In genomic region chr7:130940907-130941306, GRCh38 we compare ENCODE assay signal across 8 cellular contexts.
A peak's percentile ranks its signal among the peaks of the same experiment; 100 is the strongest.
DNase-seq lines count a peak whose midpoint lies in the region; ATAC-seq lines count a peak whose summit lies in the region.

No MANE protein-coding gene starts in this region.

- peak overlapping the region; percentile 15 for H3K27ac ChIP-seq in thymus (ENCODE audit: low read depth)

- peak overlapping the region; percentile 86 for H3K4me3 Mint-ChIP-seq in activated CD4-positive, alpha-beta T cell treated with anti-CD3 and anti-CD28 coated beads, Interleukin-2, amount 10 ng/mL, durations not matched to agents 24 days and 14 days
- peak overlapping the region; percentile 71 for H3K4me3 Mint-ChIP-seq in activated naive CD8-positive, alpha-beta T cell treated with anti-CD3 and anti-CD28 coated beads, Interleukin-2, amount 50 U/mL, for 24 hours

- no peaks in the 10 kb centered on the region for H3K9me3 Mint-ChIP-seq in activated CD4-positive, alpha-beta T cell treated with anti-CD3 and anti-CD28 coated beads, Interleukin-2, amount 10 ng/mL, durations not matched to agents 24 days and 14 days
- no peaks in the 10 kb centered on the region for H3K9me3 Mint-ChIP-seq in activated naive CD8-positive, alpha-beta T cell treated with anti-CD3 and anti-CD28 coated beads, Interleukin-2, amount 50 U/mL, for 24 hours

- peaks cover 80% of the 10 kb centered on the region for H3K36me3 Mint-ChIP-seq in activated CD4-positive, alpha-beta T cell treated with anti-CD3 and anti-CD28 coated beads, Interleukin-2, amount 10 ng/mL, durations not matched to agents 24 days and 14 days (ENCODE audit: low read depth)
- peaks cover 89% of the 10 kb centered on the region for H3K36me3 Mint-ChIP-seq in activated naive CD8-positive, alpha-beta T cell treated with anti-CD3 and anti-CD28 coated beads, Interleukin-2, amount 50 U/mL, for 24 hours (ENCODE audit: low read depth)

- peak overlapping the region; percentile 90 for H3K27ac Mint-ChIP-seq in activated CD4-positive, alpha-beta T cell treated with anti-CD3 and anti-CD28 coated beads, Interleukin-2, amount 10 ng/mL, durations not matched to agents 24 days and 14 days
- H3K27ac Mint-ChIP-seq in activated naive CD8-positive, alpha-beta T cell treated with anti-CD3 and anti-CD28 coated beads, Interleukin-2, amount 50 U/mL, for 24 hours, result peak overlapping the region; percentile 94

- peaks cover 80% of the 10 kb centered on the region for H3K4me1 Mint-ChIP-seq in activated CD4-positive, alpha-beta T cell treated with anti-CD3 and anti-CD28 coated beads, Interleukin-2, amount 10 ng/mL, durations not matched to agents 24 days and 14 days
- peaks cover 94% of the 10 kb centered on the region for H3K4me1 Mint-ChIP-seq in activated naive CD8-positive, alpha-beta T cell treated with anti-CD3 and anti-CD28 coated beads, Interleukin-2, amount 50 U/mL, for 24 hours

- H3K27me3 ChIP-seq in thymus (ENCODE audit: control insufficient read depth, insufficient read depth), result no peaks in the 10 kb centered on the region

- WGBS in thymus, result 81% methylated on average over 7 of the region's 7 CpGs

- ATAC-seq in activated naive CD8-positive, alpha-beta T cell treated with anti-CD3 and anti-CD28 coated beads, Interleukin-2, amount 50 U/mL, for 24 hours, result no peak
- ATAC-seq in left lobe of liver (peak; percentile 48), HG03097 (IDR thresholded peaks at IDR 0.05; ENCODE audit: low FRiP score, unreplicated experiment) (no peak), HG03457 (IDR thresholded peaks at IDR 0.05; ENCODE audit: unreplicated experiment) (no peak), GM21576 (IDR thresholded peaks at IDR 0.05; ENCODE audit: unreplicated experiment) (no peak)

- no peaks in the 10 kb centered on the region for H3K9me3 ChIP-seq in thymus (ENCODE audit: control insufficient read depth)

- H3K36me3 ChIP-seq in thymus (ENCODE audit: control insufficient read depth, insufficient read depth), result no peaks in the 10 kb centered on the region

- peak; percentile 55 for DNase-seq in activated CD4-positive, alpha-beta T cell treated with anti-CD3 and anti-CD28 coated beads, Interleukin-2, amount 10 ng/mL, durations not matched to agents 24 days and 14 days
- DNase-seq in activated CD4-positive, alpha-beta T cell treated with anti-CD3 and anti-CD28 coated beads, Interleukin-2, amount 50 U/mL, for 48 hours, result no peak
- DNase-seq in activated naive CD8-positive, alpha-beta T cell treated with anti-CD3 and anti-CD28 coated beads, Interleukin-2, amount 50 U/mL, for 24 hours, result no peak
- DNase-seq in left lobe of liver (ENCODE audit: low spot score), result no peak

- intact Hi-C loops in activated CD4-positive, alpha-beta T cell treated with anti-CD3 and anti-CD28 coated beads, Interleukin-2, amount 10 ng/mL, durations not matched to agents 24 days and 14 days (cut with micrococcal nuclease), result no loop called here

- H3K27me3 Mint-ChIP-seq in activated CD4-positive, alpha-beta T cell treated with anti-CD3 and anti-CD28 coated beads, Interleukin-2, amount 10 ng/mL, durations not matched to agents 24 days and 14 days, result no peaks in the 10 kb centered on the region
- no peaks in the 10 kb centered on the region for H3K27me3 Mint-ChIP-seq in activated naive CD8-positive, alpha-beta T cell treated with anti-CD3 and anti-CD28 coated beads, Interleukin-2, amount 50 U/mL, for 24 hours

- H3K4me3 ChIP-seq in thymus (ENCODE audit: low read length), result peak overlapping the region; percentile 6

- peaks cover 2% of the 10 kb centered on the region for H3K4me1 ChIP-seq in thymus (ENCODE audit: control insufficient read depth, insufficient read depth, low read length)
